Comparison of ENCODE assay signal across 8 cellular contexts in genomic region chr7:65872776-65873581, GRCh38. TPM values are rescaled to one million over a fixed set of nuclear protein-coding genes. Genes with fewer than 3 reads are reported as not detected.
DNase-seq lines count a peak whose midpoint lies in the region; ATAC-seq and TF ChIP-seq lines count a peak whose summit lies in the region.

TSS of gene VKORC1L1 (plus strand) at chr7:65873074. CDS start at chr7:65873372, 298 bp downstream.

- ATAC-seq in GM18870 (IDR thresholded peaks at IDR 0.05; ENCODE audit: unreplicated experiment): peak; percentile 64
- ATAC-seq in HG03108 (IDR thresholded peaks at IDR 0.05; ENCODE audit: unreplicated experiment): peak; percentile 82

- H3K27ac ChIP-seq in WERI-Rb-1 (peak within 1 kb of the TSS; percentile 86), breast epithelium (peak within 1 kb of the TSS; percentile 79 to 95), skeletal muscle tissue (ENCODE audit: low read depth, low read length) (no peak within 1 kb of the TSS)

- H3K27me3 ChIP-seq in WERI-Rb-1 (ENCODE audit: insufficient read depth, low read depth, severe bottlenecking): no peaks in the 10 kb centered on the region
- no peaks in the 10 kb centered on the region for H3K27me3 ChIP-seq in breast epithelium
- H3K27me3 ChIP-seq in skeletal muscle tissue (ENCODE audit: control insufficient read depth in 3 of 3, insufficient read depth in 3 of 3, low read length in 3 of 3): no peaks in the 10 kb centered on the region

- no peak for TF ChIP-seq POLR2A in breast epithelium (IDR thresholded peaks at IDR 0.05)

- no peaks in the 10 kb centered on the region for H3K36me3 ChIP-seq in WERI-Rb-1
- no peaks in the 10 kb centered on the region for H3K36me3 ChIP-seq in breast epithelium
- no peaks in the 10 kb centered on the region for H3K36me3 ChIP-seq in skeletal muscle tissue (ENCODE audit: control insufficient read depth in 3 of 3, insufficient read depth in 3 of 3, low read length in 3 of 3)

- H3K9me3 ChIP-seq in WERI-Rb-1 (ENCODE audit: severe bottlenecking): no peaks in the 10 kb centered on the region
- H3K9me3 ChIP-seq in breast epithelium: no peaks in the 10 kb centered on the region
- no peaks in the 10 kb centered on the region for H3K9me3 ChIP-seq in iPS-18c (ENCODE audit: control insufficient read depth, insufficient read depth, low read length)
- no peaks in the 10 kb centered on the region for H3K9me3 ChIP-seq in skeletal muscle tissue (ENCODE audit: control insufficient read depth in 3 of 3, low read length in 3 of 3)

- H3K4me3 ChIP-seq in WERI-Rb-1 (ENCODE audit: low read depth, low read length) (peak within 1 kb of the TSS; percentile 75), breast epithelium (peak within 1 kb of the TSS; percentile 81 to 99 (median 82)), iPS-18c (ENCODE audit: insufficient read depth, low read depth, low read length) (peak within 1 kb of the TSS; percentile 73), skeletal muscle tissue (ENCODE audit: low read length in 3 of 3) (peak within 1 kb of the TSS; percentile 71 to 77 (median 72))

- in situ Hi-C loops in ACHN (cut with HindIII; ENCODE audit: low pct_ligation_motif_present, low pct_unique_long_range_greater_than_20kb, low sequenced_read_pairs): no loop called here

- intact Hi-C loops in breast epithelium (cut with DNase I; ENCODE audit: low total_unique reads): no loop called here

- H3K9ac ChIP-seq in skeletal muscle tissue (ENCODE audit: low read depth in 1 of 3, low read length in 3 of 3): peak within 1 kb of the TSS; percentile 70 to 81 (median 76)

- no peak for TF ChIP-seq CTCF in WERI-Rb-1 (IDR thresholded peaks at IDR 0.05; ENCODE audit: low read depth, low read length)
- no peak for TF ChIP-seq CTCF in breast epithelium (IDR thresholded peaks at IDR 0.05)

- DNase-seq in ACHN (peak; percentile 98), NCI-H2171 treated with DMSO at 0.1 percent for 48 hours (lab: John Stamatoyannopoulos, UW) (peak; percentile 90), WERI-Rb-1 (peak; percentile 95), breast epithelium (ENCODE audit: low spot score in 2 of 2) (peak; percentile 91 to 94)

- H3K4me1 ChIP-seq in breast epithelium (no peaks in the 10 kb centered on the region), skeletal muscle tissue (ENCODE audit: control insufficient read depth in 3 of 3, insufficient read depth in 3 of 3, low read length in 3 of 3) (peaks cover 0 to 2% (median 0%) of the 10 kb centered on the region in 3 donors)

RNA-seq across cellular contexts. Expression of gene VKORC1L1, which starts in this region (rescaled TPM):
- total RNA-seq in breast epithelium: 10 to 100 TPM; 21.1 to 84.5 (median 25.9) TPM
- 15.7 TPM for total RNA-seq in skeletal muscle tissue
